In the genomic region with DNA sequence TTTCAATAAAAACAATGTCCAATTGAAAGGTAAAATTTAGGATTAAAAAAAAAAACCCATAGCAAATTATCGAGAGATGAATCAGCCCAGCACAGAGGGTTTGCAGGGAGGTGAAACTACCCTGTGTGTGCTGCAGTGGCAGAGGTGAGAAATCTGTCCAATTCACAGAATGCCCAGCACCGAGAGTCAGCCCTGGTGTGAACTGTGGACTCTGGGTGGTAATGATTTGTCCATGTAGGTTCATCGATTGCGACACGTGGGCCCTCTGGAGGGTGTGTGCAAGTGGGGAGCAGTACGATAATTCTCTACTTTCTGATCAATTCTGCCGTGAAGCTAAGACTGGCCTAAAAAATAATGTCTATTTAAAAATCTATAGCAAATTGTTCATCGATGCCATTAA, we compare ENCODE assay signal across 2 cellular contexts.
TF ChIP-seq lines count a peak whose summit lies in the region.

No MANE protein-coding gene starts in this region.

TF ChIP-seq in H1, 55 proteins besides CTCF, POLR2A, EP300 and RAD21:
- no peak for TF ChIP-seq CREB1 (IDR thresholded peaks at IDR 0.05)
- peak; percentile 35; the same call in 1 of the 2 replicates for TF ChIP-seq CEBPB (IDR thresholded peaks at IDR 0.05; ENCODE audit: low read depth, low read length)

TF ChIP-seq in liver, 16 proteins besides CTCF, POLR2A, EP300 and RAD21 (continued from another document):
- TF ChIP-seq, protein P1, sequence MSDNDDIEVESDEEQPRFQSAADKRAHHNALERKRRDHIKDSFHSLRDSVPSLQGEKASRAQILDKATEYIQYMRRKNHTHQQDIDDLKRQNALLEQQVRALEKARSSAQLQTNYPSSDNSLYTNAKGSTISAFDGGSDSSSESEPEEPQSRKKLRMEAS (IDR thresholded peaks at IDR 0.05) = no peak
